ENCODE assay signal across 14 cellular contexts in genomic region chr16:88491560-88492310, GRCh38. TPM values are rescaled to one million over a fixed set of nuclear protein-coding genes. Genes with fewer than 3 reads are reported as not detected.
A peak's percentile ranks its signal among the peaks of the same experiment; 100 is the strongest.
DNase-seq lines count a peak whose midpoint lies in the region; ATAC-seq, FAIRE-seq and TF ChIP-seq lines count a peak whose summit lies in the region.
"Had no signal": no experiment of that assay in that cellular context is flagged by ENCODE, and none has a peak within 500 bp of the region (broad histone marks: within the 10 kb centered on the region; RNA-seq: fewer than 3 reads in every experiment).

No MANE protein-coding gene starts in this region.

- H3K27me3 ChIP-seq in BLaER1 treated with 17β-estradiol and CSF1 and Interleukin-3, amounts not matched to agents 10 nM and 100 nM: no peaks in the 10 kb centered on the region
- H3K27me3 ChIP-seq in HepG2 (ENCODE audit: control insufficient read depth in 1 of 2, insufficient read depth in 2 of 2, low read length in 2 of 2) (no peaks in the 10 kb centered on the region), neuronal stem cell (ENCODE audit: control insufficient read depth in 3 of 3, insufficient read depth in 3 of 3, low read depth in 1 of 3, low read length in 3 of 3) (no peaks in the 10 kb centered on the region)
- H3K27me3 ChIP-seq: SJCRH30 had no signal

- no peak overlapping the region for H2BK15ac ChIP-seq in neuronal stem cell (ENCODE audit: low read length)

- peak overlapping the region; percentile 55 for H3K23ac ChIP-seq in neuronal stem cell (ENCODE audit: low read depth, low read length, poor library complexity)

- TF ChIP-seq CTCF in HepG2 (CRISPR knock-in tag; IDR thresholded peaks at IDR 0.05): no peak

- H3K36me3 ChIP-seq in BLaER1 treated with 17β-estradiol and CSF1 and Interleukin-3, amounts not matched to agents 10 nM and 100 nM: peaks cover 0 to 44% (median 17%) of the 10 kb centered on the region in 11 experiments; a peak in 14 of 22 replicates
- H3K36me3 ChIP-seq in HepG2 (replicated peaks in 1 of 2; ENCODE audit: control insufficient read depth in 1 of 2, insufficient read depth in 2 of 2, low read length in 2 of 2) (peaks cover 16 to 29% of the 10 kb centered on the region in 2 experiments; a peak in 4 of 5 replicates), neuronal stem cell (replicated peaks in 1 of 2; ENCODE audit: control insufficient read depth in 2 of 2, insufficient read depth in 2 of 2, low read length in 2 of 2) (no peaks in the 10 kb centered on the region)
- H3K36me3 ChIP-seq: HAP-1, SJCRH30 had no signal

- peaks cover 8% of the 10 kb centered on the region for H3K79me1 ChIP-seq in neuronal stem cell (ENCODE audit: low read depth, low read length)

- no peak overlapping the region for H2AK5ac ChIP-seq in neuronal stem cell (ENCODE audit: low read depth, low read length)

- H3K4me3 ChIP-seq in BLaER1 treated with 17β-estradiol and CSF1 and Interleukin-3, amounts not matched to agents 10 nM and 100 nM: no peak overlapping the region
- no peak overlapping the region for H3K4me3 ChIP-seq in HepG2 (replicated peaks in 1 of 3; ENCODE audit: insufficient read depth in 1 of 3, low read depth in 2 of 3, low read length in 3 of 3)
- no peak overlapping the region for H3K4me3 ChIP-seq in neuronal stem cell (ENCODE audit: low read length in 2 of 2)
- H3K4me3 ChIP-seq: A549, HAP-1, SJCRH30 had no signal

- H3K4ac ChIP-seq in neuronal stem cell (ENCODE audit: low read length): no peak overlapping the region

- peaks cover 3% of the 10 kb centered on the region for H3K79me2 ChIP-seq in HepG2 (ENCODE audit: insufficient read depth, low read length)

- H2BK12ac ChIP-seq in neuronal stem cell (ENCODE audit: low read length): no peak overlapping the region

- H3K4me2 ChIP-seq in BLaER1 treated with 17β-estradiol and CSF1 and Interleukin-3, amounts not matched to agents 10 nM and 100 nM: peak overlapping the region; percentile 44 to 81 (median 72)
- H3K4me2 ChIP-seq in HepG2 (ENCODE audit: low read depth, low read length) (no peak overlapping the region), neuronal stem cell (ENCODE audit: insufficient read depth, low read length, poor library complexity, severe bottlenecking) (no peak overlapping the region)
- H3K4me2 ChIP-seq: A549 had no signal

- no peak for TF ChIP-seq RAD21 in HepG2 (CRISPR knock-in tag; IDR thresholded peaks at IDR 0.05)

- FAIRE-seq in HepG2 (lab: Jason Lieb, UNC): no peak
- FAIRE-seq: A549 had no signal

- no peak overlapping the region for H4K91ac ChIP-seq in neuronal stem cell (ENCODE audit: low read depth, low read length, poor library complexity)

- ATAC-seq in HepG2: no peak
- ATAC-seq in GM18907 (IDR thresholded peaks at IDR 0.05; ENCODE audit: unreplicated experiment): no peak
- no peak for ATAC-seq in HG03196 (IDR thresholded peaks at IDR 0.05; ENCODE audit: unreplicated experiment)
- ATAC-seq in GM19328 (IDR thresholded peaks at IDR 0.05; ENCODE audit: unreplicated experiment): no peak
- ATAC-seq: A549 had no signal

- in situ Hi-C loops in HepG2 (cut with HindIII; ENCODE audit: extremely low pct_ligation_motif_present, low pct_unique_long_range_greater_than_20kb): no loop called here

- intact Hi-C loops in HepG2 (cut with micrococcal nuclease; ENCODE audit: unreplicated experiment): no loop called here

- H2AFZ ChIP-seq in HepG2 (ENCODE audit: low read length): no peak overlapping the region
- no peak overlapping the region for H2AFZ ChIP-seq in neuronal stem cell (ENCODE audit: low read length)

- H3K14ac ChIP-seq in neuronal stem cell (ENCODE audit: low read length): no peak overlapping the region

- no peaks in the 10 kb centered on the region for H3K9me3 ChIP-seq in BLaER1 treated with 17β-estradiol and CSF1 and Interleukin-3, amounts not matched to agents 10 nM and 100 nM (replicated peaks in 1 of 11)
- no peaks in the 10 kb centered on the region for H3K9me3 ChIP-seq in HepG2 (ENCODE audit: low read length)
- H3K9me3 ChIP-seq in neuronal stem cell (replicated peaks in 1 of 2; ENCODE audit: control insufficient read depth in 2 of 2, insufficient read depth in 1 of 2, low read depth in 1 of 2, low read length in 2 of 2): no peaks in the 10 kb centered on the region
- H3K9me3 ChIP-seq: A549, HAP-1, SJCRH30 had no signal

- TF ChIP-seq POLR2A in HepG2 (IDR thresholded peaks at IDR 0.05; ENCODE audit: insufficient read depth in 1 of 2, low read depth in 2 of 2, low read length in 2 of 2): no peak

- POLR2A ChIA-PET in HepG2 (lab: Yijun Ruan, JAX): interaction anchor here (9.7 kb wide), 1 partner anchor 15 kb away, joined by 370 read pairs; no protein-coding TSS in a partner anchor

- H2BK5ac ChIP-seq in neuronal stem cell (ENCODE audit: low read length): no peak overlapping the region

- peaks cover 17 to 62% (median 38%) of the 10 kb centered on the region in 10 experiments; a peak in 19 of 20 replicates for H3K4me1 ChIP-seq in BLaER1 treated with 17β-estradiol and CSF1 and Interleukin-3, amounts not matched to agents 10 nM and 100 nM
- H3K4me1 ChIP-seq in HepG2 (ENCODE audit: insufficient read depth, low read length) (peaks cover 46% of the 10 kb centered on the region), neuronal stem cell (ENCODE audit: control insufficient read depth in 2 of 2, insufficient read depth in 1 of 2, low read depth in 1 of 2, low read length in 2 of 2) (no peaks in the 10 kb centered on the region)
- H3K4me1 ChIP-seq: HAP-1 had no signal

- CTCF ChIA-PET in HepG2 (lab: Yijun Ruan, JAX; ENCODE audit: low intra/inter-chr PET ratio, low total read pairs): interaction anchor here (1.2 kb wide), 1 partner anchor 49 kb away, joined by 3 read pairs; no protein-coding TSS in a partner anchor

- peaks cover 0 to 88% (median 58%) of the 10 kb centered on the region in 11 experiments; a peak in 17 of 22 replicates for H4K20me1 ChIP-seq in BLaER1 treated with 17β-estradiol and CSF1 and Interleukin-3, amounts not matched to agents 10 nM and 100 nM
- no peaks in the 10 kb centered on the region for H4K20me1 ChIP-seq in HepG2 (ENCODE audit: insufficient read depth, low read length)

- no peak overlapping the region for H4K8ac ChIP-seq in neuronal stem cell (ENCODE audit: low read depth, low read length)

- H2BK120ac ChIP-seq in neuronal stem cell (ENCODE audit: low read depth, low read length): no peak overlapping the region

- no TSS peak for BruUV-seq in HepG2 (replicated peaks; lab: Mats Ljungman, UMichigan)

- DNase-seq in OCI-M2 (lab: John Stamatoyannopoulos, UW; ENCODE audit: unreplicated experiment): peak; percentile 54
- DNase-seq in HepG2 (ENCODE audit: low spot score): no peak
- no peak for DNase-seq in neuronal stem cell (ENCODE audit: low spot score)
- DNase-seq: CD4-positive, alpha-beta memory T cell; NCI-H2227 treated with DMSO at 0.1 percent for 48 hours; NCI-H526; SJCRH30 had no signal

- TF ChIP-seq EP300 in HepG2 (IDR thresholded peaks at IDR 0.05; ENCODE audit: low read depth in 2 of 2, low read length in 2 of 2) (no peak), HepG2 (CRISPR knock-in tag; IDR thresholded peaks at IDR 0.05; ENCODE audit: borderline replicate concordance) (no peak)

- H3K18ac ChIP-seq in neuronal stem cell (ENCODE audit: low read length): peak overlapping the region; percentile 35

- 95% methylated on average over 10 of the region's 28 CpGs for WGBS in HepG2 (ENCODE audit: low lambda C conversion rate)
- WGBS in neuronal stem cell (ENCODE audit: extremely low coverage in 2 of 2, insufficient read length in 2 of 2, insufficient replicate concordance in 1 of 2), 2 donors: no CpG with 5 or more reads among the region's 28 CpGs

- H3K27ac ChIP-seq in BLaER1 treated with 17β-estradiol and CSF1 and Interleukin-3, amounts not matched to agents 10 nM and 100 nM: no peak overlapping the region
- H3K27ac ChIP-seq in HepG2 (ENCODE audit: extremely low read length, insufficient read depth, low read length) (no peak overlapping the region), neuronal stem cell (replicated peaks; ENCODE audit: low read length) (no peak overlapping the region)
- H3K27ac ChIP-seq: A549, RWPE1, SJCRH30 had no signal

- H3K9ac ChIP-seq in BLaER1 treated with 17β-estradiol and CSF1 and Interleukin-3, amounts not matched to agents 10 nM and 100 nM: peak overlapping the region in 8 of 11 experiments; percentile 0 to 55 (median 34); a peak in 6 of 22 replicates
- H3K9ac ChIP-seq in HepG2 (ENCODE audit: insufficient read depth, low read depth, low read length): no peak overlapping the region
- no peak overlapping the region for H3K9ac ChIP-seq in neuronal stem cell (ENCODE audit: low read depth, low read length, poor library complexity)

TF ChIP-seq in HepG2, 621 proteins besides CTCF, POLR2A, EP300 and RAD21 (continues in another document):
- TF ChIP-seq CCAR2 (optimal IDR thresholded peaks at IDR 0.05; ENCODE audit: low read depth, low read length) (no peak), HES4 (CRISPR knock-in tag; IDR thresholded peaks at IDR 0.05; ENCODE audit: borderline replicate concordance) (no peak), ZNF225 (CRISPR knock-in tag; IDR thresholded peaks at IDR 0.05) (no peak), ZNF563 (CRISPR knock-in tag; IDR thresholded peaks at IDR 0.05) (no peak)

RNA-seq across cellular contexts. Expression of gene ZFPM1, which starts 38.7 kb away (rescaled TPM):
- total RNA-seq in HepG2 (2016; rRNA removed; fragmentation: Illumina TruSeq; extraction: Trizol): 3.4 and 3.8 TPM in 2 replicates
- 0.81 and 2.1 TPM in 2 replicates for total RNA-seq in HepG2 (2016; cell fraction: cytosol; rRNA removed; fragmentation: Illumina TruSeq; extraction: Trizol; ENCODE audit: low read depth)
- 3.4 and 3.9 TPM in 2 replicates for total RNA-seq in HepG2 (2016; cell fraction: insoluble cytoplasmic fraction; rRNA removed; fragmentation: Illumina TruSeq; extraction: Trizol)
- total RNA-seq in HepG2 (2016; cell fraction: membrane; rRNA removed; fragmentation: Illumina TruSeq; extraction: Trizol): 3.4 and 4.3 TPM in 2 replicates
- total RNA-seq in HepG2 (2016; cell fraction: nucleus; rRNA removed; fragmentation: Illumina TruSeq; extraction: Trizol): 3.4 and 6.6 TPM in 2 replicates
- 1.3 and 1.7 TPM in 2 replicates for polyA plus RNA-seq in HepG2 (2011; rRNA removed)
- 0.79 and 1.3 TPM in 2 replicates for polyA plus RNA-seq in HepG2 (2011; cell fraction: cytosol; rRNA removed)
- polyA plus RNA-seq in HepG2 (2011; cell fraction: nucleus; rRNA removed): 7.1 and 7.6 TPM in 2 replicates
- 7.2 and 7.6 TPM in 2 replicates for polyA plus RNA-seq in HepG2 (2012)
- 1.2 TPM in 2 replicates for polyA plus RNA-seq in HepG2 (2016; cell fraction: cytosol; fragmentation: Illumina TruSeq; extraction: Trizol; ENCODE audit: low read depth)
- polyA plus RNA-seq in HepG2 (2016; cell fraction: insoluble cytoplasmic fraction; fragmentation: Illumina TruSeq; extraction: Trizol; ENCODE audit: low read depth): 3.7 and 8.7 TPM in 2 replicates
- polyA plus RNA-seq in HepG2 (2016; cell fraction: membrane; fragmentation: Illumina TruSeq; extraction: Trizol; ENCODE audit: low read depth): 2.7 and 4.8 TPM in 2 replicates
- 14.0 and 14.3 TPM in 2 replicates for polyA plus RNA-seq in HepG2 (2016; cell fraction: nucleus; fragmentation: Illumina TruSeq; extraction: Trizol; ENCODE audit: insufficient read depth, low read depth)
- polyA minus RNA-seq in HepG2 (2011; rRNA and poly(A)+ RNA removed; ENCODE audit: low replicate concordance): 0.98 and 4.2 TPM in 2 replicates
- polyA minus RNA-seq in HepG2 (2011; cell fraction: cytosol; rRNA and poly(A)+ RNA removed): 2.7 and 6.6 TPM in 2 replicates
- polyA minus RNA-seq in HepG2 (2011; cell fraction: nucleus; rRNA and poly(A)+ RNA removed): 5.0 and 7.5 TPM in 2 replicates
- polyA plus RNA-seq in neuronal stem cell (2013, experiment 1 of 2): 3.8 TPM
- 4.0 TPM for polyA plus RNA-seq in neuronal stem cell (2013, experiment 2 of 2)

Comparison
In these comparisons a context has a peak if more than half of its experiments do, and no peak if none do; other contexts are left out.
1. H3K4me2 ChIP-seq: peak in BLaER1 treated with 17β-estradiol and CSF1 and Interleukin-3, amounts not matched to agents 10 nM and 100 nM (11 of 11); none in HepG2 (single experiment) and neuronal stem cell (single experiment).
2. H3K9ac ChIP-seq: peak in BLaER1 treated with 17β-estradiol and CSF1 and Interleukin-3, amounts not matched to agents 10 nM and 100 nM (8 of 11); none in HepG2 (single experiment) and neuronal stem cell (single experiment).